ENCODE assay signal across 8 cellular contexts in genomic region chr11:60905551-60906113, GRCh38. TPM values are rescaled to one million over a fixed set of nuclear protein-coding genes. Genes with fewer than 3 reads are reported as not detected.
DNase-seq lines count a peak whose midpoint lies in the region; ATAC-seq and TF ChIP-seq lines count a peak whose summit lies in the region.

No MANE protein-coding gene starts in this region.

- no peaks in the 10 kb centered on the region for H3K9me3 Mint-ChIP-seq in CD4-positive, alpha-beta T cell
- H3K9me3 Mint-ChIP-seq in activated T-helper 17 cell treated with anti-CD3 and anti-CD28 coated beads, Interleukin-2, amount 50 U/mL, for 72 hours, result no peaks in the 10 kb centered on the region

- peak overlapping the region; percentile 85 for H3K27ac ChIP-seq in CD4-positive, alpha-beta T cell (ENCODE audit: low read depth, low read length)
- peak overlapping the region; percentile 89 to 97 for H3K27ac ChIP-seq in right atrium auricular region
- peak overlapping the region; percentile 90 to 100 (median 98) for H3K27ac ChIP-seq in gastrocnemius medialis

- TF ChIP-seq POLR2A in gastrocnemius medialis (IDR thresholded peaks at IDR 0.05), result no peak

- POLR2A ChIA-PET in CD4-positive, alpha-beta T cell (lab: Charles Lee), result interaction anchor here (1.0 to 3.6 kb wide), 8 partner anchors 8 to 206 kb away, joined by 3 to 43 read pairs (median 4); partner anchors contain the start of gene TMEM109

- CTCF ChIA-PET in CD4-positive, alpha-beta T cell (lab: Charles Lee), result interaction anchor here (1.1 to 3.2 kb wide), 5 partner anchors 10 to 480 kb away, joined by 3 to 30 read pairs (median 3); partner anchors contain the start of gene CD6

- peaks cover 56% of the 10 kb centered on the region for H3K36me3 Mint-ChIP-seq in CD4-positive, alpha-beta T cell (ENCODE audit: low read depth)
- H3K36me3 Mint-ChIP-seq in activated T-helper 17 cell treated with anti-CD3 and anti-CD28 coated beads, Interleukin-2, amount 50 U/mL, for 72 hours (ENCODE audit: low read depth), result peaks cover 56% of the 10 kb centered on the region

- H3K27ac Mint-ChIP-seq in CD4-positive, alpha-beta T cell, result peak overlapping the region; percentile 96
- H3K27ac Mint-ChIP-seq in activated T-helper 17 cell treated with anti-CD3 and anti-CD28 coated beads, Interleukin-2, amount 50 U/mL, for 72 hours, result peak overlapping the region; percentile 97

- no peak for TF ChIP-seq CTCF in CD4-positive, alpha-beta T cell (IDR thresholded peaks at IDR 0.05)
- no peak for TF ChIP-seq CTCF in right atrium auricular region (IDR thresholded peaks at IDR 0.05)
- TF ChIP-seq CTCF in gastrocnemius medialis (IDR thresholded peaks at IDR 0.05 in 4 of 5, conservative IDR thresholded peaks at IDR 0.05 in 1 of 5), result no peak

- peak; percentile 13 for ATAC-seq in CD4-positive, alpha-beta T cell (ENCODE audit: poor library complexity)
- peak; percentile 29 for ATAC-seq in activated T-helper 17 cell treated with anti-CD3 and anti-CD28 coated beads, Interleukin-2, amount 50 U/mL, for 72 hours (replicated peaks)
- ATAC-seq in gastrocnemius medialis (peak; percentile 28 to 49), GM21515 (IDR thresholded peaks at IDR 0.05; ENCODE audit: unreplicated experiment) (no peak), HG02759 (IDR thresholded peaks at IDR 0.05; ENCODE audit: unreplicated experiment) (no peak)

- H3K4me1 Mint-ChIP-seq in CD4-positive, alpha-beta T cell (ENCODE audit: low read depth), result peaks cover 51% of the 10 kb centered on the region
- peaks cover 22% of the 10 kb centered on the region for H3K4me1 Mint-ChIP-seq in activated T-helper 17 cell treated with anti-CD3 and anti-CD28 coated beads, Interleukin-2, amount 50 U/mL, for 72 hours

- in situ Hi-C loops in gastrocnemius medialis (cut with MboI; ENCODE audit: low sequenced_read_pairs in 4 of 4), result loop anchor here in 1 of 4 donors (25.0 kb wide), 1 partner anchor 257 kb away; the partner anchor contains the start of gene VPS37C

- peak overlapping the region; percentile 93 for H3K4me3 Mint-ChIP-seq in CD4-positive, alpha-beta T cell
- peak overlapping the region; percentile 98 for H3K4me3 Mint-ChIP-seq in activated T-helper 17 cell treated with anti-CD3 and anti-CD28 coated beads, Interleukin-2, amount 50 U/mL, for 72 hours

- H3K4me1 ChIP-seq in right atrium auricular region, result peaks cover 0 to 27% of the 10 kb centered on the region in 2 donors
- H3K4me1 ChIP-seq in gastrocnemius medialis, result peaks cover 24 to 27% of the 10 kb centered on the region in 2 donors

- peak overlapping the region; percentile 92 to 100 for H3K4me3 ChIP-seq in right atrium auricular region
- peak overlapping the region; percentile 78 to 100 (median 94) for H3K4me3 ChIP-seq in gastrocnemius medialis

- no peaks in the 10 kb centered on the region for H3K27me3 ChIP-seq in CD4-positive, alpha-beta T cell (ENCODE audit: control insufficient read depth, insufficient read depth, low read length)
- H3K27me3 ChIP-seq in right atrium auricular region, result no peaks in the 10 kb centered on the region
- no peaks in the 10 kb centered on the region for H3K27me3 ChIP-seq in gastrocnemius medialis

- H3K36me3 ChIP-seq in right atrium auricular region, result peaks cover 26% of the 10 kb centered on the region
- H3K36me3 ChIP-seq in gastrocnemius medialis, result peaks cover 0 to 27% of the 10 kb centered on the region in 2 donors

- intact Hi-C loops in CD4-positive, alpha-beta T cell (cut with DNase I, micrococcal nuclease), result loop anchor here (1.0 to 10.0 kb wide), 9 partner anchors 9 to 1209 kb away; partner anchors contain the start of genes CCDC86 (in 2 of the 2), TMEM109 (in 2 of the 2), CYB561A3 (in 1 of the 2) and FTH1 (in 1 of the 2)
- intact Hi-C loops in gastrocnemius medialis (cut with DNase I; ENCODE audit: low total_unique reads), result loop anchor here (1.0 kb wide), 2 partner anchors 63 to 256 kb away; partner anchors contain the start of genes CCDC86 and VPS37C

- no peaks in the 10 kb centered on the region for H3K27me3 Mint-ChIP-seq in CD4-positive, alpha-beta T cell
- no peaks in the 10 kb centered on the region for H3K27me3 Mint-ChIP-seq in activated T-helper 17 cell treated with anti-CD3 and anti-CD28 coated beads, Interleukin-2, amount 50 U/mL, for 72 hours

- DNase-seq in CD4-positive, alpha-beta T cell, result peak in 1 of 10 experiments; percentile 25
- DNase-seq in HuH-7.5 (ENCODE audit: low spot score) (peak; percentile 54), right atrium auricular region (ENCODE audit: low spot score) (no peak), gastrocnemius medialis (no peak), NCI-H774 (lab: John Stamatoyannopoulos, UW) (no peak)

- no peaks in the 10 kb centered on the region for H3K9me3 ChIP-seq in CD4-positive, alpha-beta T cell (ENCODE audit: control insufficient read depth, low read length)
- H3K9me3 ChIP-seq in right atrium auricular region, result no peaks in the 10 kb centered on the region
- H3K9me3 ChIP-seq in gastrocnemius medialis, result no peaks in the 10 kb centered on the region

RNA-seq across cellular contexts. Expression of gene PRPF19, which starts 0.8 kb away (rescaled TPM):
- 10 to 100 TPM; 63.2 to 67.3 TPM for total RNA-seq in CD4-positive, alpha-beta T cell
- total RNA-seq in activated T-helper 17 cell treated with anti-CD3 and anti-CD28 coated beads, Interleukin-2, amount 50 U/mL, for 72 hours, result 100 to 1,000 TPM in 1 of 2 donors, 10 to 100 TPM in 1; 80.2 to 165 TPM
- total RNA-seq in right atrium auricular region, result 10 to 100 TPM; 20.3 to 46.2 TPM
- 10 to 100 TPM; 55.5 to 75.6 (median 71.9) TPM for total RNA-seq in gastrocnemius medialis

RNA-seq across cellular contexts. Expression of gene TMEM109, which starts 8.3 kb away (rescaled TPM):
- total RNA-seq in CD4-positive, alpha-beta T cell, result 10 to 100 TPM; 27.8 to 32.9 TPM
- total RNA-seq in activated T-helper 17 cell treated with anti-CD3 and anti-CD28 coated beads, Interleukin-2, amount 50 U/mL, for 72 hours, result 10 to 100 TPM; 42.8 to 99.7 TPM
- total RNA-seq in right atrium auricular region (100 to 1,000 TPM; 119 to 124 TPM), gastrocnemius medialis (100 to 1,000 TPM in 2 of 4 donors, 10 to 100 TPM in 2; 56.5 to 105 (median 82.6) TPM)

RNA-seq across cellular contexts. Expression of gene TMEM132A, which starts 18.6 kb away (rescaled TPM):
- total RNA-seq in CD4-positive, alpha-beta T cell, result not detected
- under 1 TPM in 1 of 2 donors, not detected in 1; 0.29 TPM for total RNA-seq in activated T-helper 17 cell treated with anti-CD3 and anti-CD28 coated beads, Interleukin-2, amount 50 U/mL, for 72 hours
- total RNA-seq in right atrium auricular region (1 to 10 TPM; 7.5 to 8.4 TPM), gastrocnemius medialis (1 to 10 TPM; 2.5 to 3.7 (median 3.1) TPM)

RNA-seq across cellular contexts. Expression of gene ZP1, which starts 38.3 kb away (rescaled TPM):
- under 1 TPM in 1 of 2 experiments, not detected in 1; 0.20 TPM for total RNA-seq in CD4-positive, alpha-beta T cell
- under 1 TPM in 1 of 2 donors, not detected in 1; 0.16 TPM for total RNA-seq in activated T-helper 17 cell treated with anti-CD3 and anti-CD28 coated beads, Interleukin-2, amount 50 U/mL, for 72 hours
- not detected for total RNA-seq in right atrium auricular region
- total RNA-seq in gastrocnemius medialis, result not detected

RNA-seq across cellular contexts. Expression of gene SLC15A3, which starts 46.3 kb away (rescaled TPM):
- total RNA-seq in CD4-positive, alpha-beta T cell, result 10 to 100 TPM; 10.5 to 11.9 TPM
- total RNA-seq in activated T-helper 17 cell treated with anti-CD3 and anti-CD28 coated beads, Interleukin-2, amount 50 U/mL, for 72 hours, result 1 to 10 TPM; 1.0 to 1.3 TPM
- total RNA-seq in right atrium auricular region (10 to 100 TPM; 12.9 to 17.5 TPM), gastrocnemius medialis (1 to 10 TPM; 2.8 to 6.9 (median 6.0) TPM)

Comparison
In these comparisons a context has a peak if more than half of its experiments do, and no peak if none do; other contexts are left out.
1. ATAC-seq: peak in CD4-positive, alpha-beta T cell (single experiment), activated T-helper 17 cell treated with anti-CD3 and anti-CD28 coated beads, Interleukin-2, amount 50 U/mL, for 72 hours (single experiment) and gastrocnemius medialis (2 of 2); none in GM21515 (single experiment) and HG02759 (single experiment).
2. Peak in every context shown above with its lines, with median percentiles within 50 percentile points of each other: H3K27ac ChIP-seq.